ENCODE assay signal across 26 cellular contexts in the genomic region with DNA sequence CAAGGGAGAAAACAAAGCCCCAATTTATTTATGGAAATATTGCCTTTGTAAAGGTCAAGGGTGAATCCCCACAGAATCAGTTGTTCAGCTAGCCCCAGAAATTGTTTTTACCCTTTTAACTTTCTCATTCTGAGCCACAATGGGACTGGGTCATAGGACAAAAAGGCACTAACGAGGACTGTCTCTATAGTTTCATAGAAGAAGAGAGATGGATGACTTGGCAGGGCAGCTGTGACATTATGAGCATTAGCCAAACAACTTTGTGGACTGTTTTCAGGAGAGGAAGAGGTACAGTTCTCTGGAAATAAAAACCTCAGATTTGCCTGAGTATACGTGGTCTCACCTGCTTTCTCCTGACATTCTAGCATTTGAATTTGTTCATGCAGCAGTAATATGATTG.
"Had no signal": no experiment of that assay in that cellular context is flagged by ENCODE, and none has a peak within 500 bp of the region (broad histone marks: within the 10 kb centered on the region; RNA-seq: fewer than 3 reads in every experiment).

No MANE protein-coding gene starts in this region.

- ATAC-seq: activated CD8-positive, alpha-beta memory T cell treated with anti-CD3 and anti-CD28 coated beads, Interleukin-2, amount 10 ng/mL, durations not matched to agents 7 days and 5 days; activated CD8-positive, alpha-beta T cell treated with anti-CD3 and anti-CD28 coated beads, Interleukin-2, amount 10 ng/mL, durations not matched to agents 7 days and 5 days; body of pancreas; Panc1 had no signal

- H3K4me2 ChIP-seq: KMS-11, SK-N-SH had no signal

- H3K27me3 ChIP-seq: body of pancreas, SJCRH30 had no signal

- H3K4me1 ChIP-seq: body of pancreas, SJCRH30 had no signal

- DNase-seq: activated CD4-positive, alpha-beta T cell treated with anti-CD3 and anti-CD28 coated beads for 48 hours; activated CD4-positive, alpha-beta T cell treated with anti-CD3 and anti-CD28 coated beads, Interleukin-2, amount 50 U/mL, for 4 hours; activated CD4-positive, CD25-positive, alpha-beta regulatory T cell treated with anti-CD3 and anti-CD28 coated beads, Interleukin-2, amount 50 U/mL, for 72 hours; activated CD8-positive, alpha-beta memory T cell treated with anti-CD3 and anti-CD28 coated beads, Interleukin-2, amount 10 ng/mL, durations not matched to agents 7 days and 5 days; activated CD8-positive, alpha-beta T cell treated with anti-CD3 and anti-CD28 coated beads, Interleukin-2, amount 10 ng/mL, durations not matched to agents 7 days and 5 days; activated effector memory CD4-positive, alpha-beta T cell treated with Interleukin-2 at 50 U/mL for 16 hours; activated naive CD4-positive, alpha-beta T cell; activated T-cell treated with anti-CD3 and anti-CD28 coated beads, Interleukin-2, amount 50 U/mL, for 24 hours; aorta; body of pancreas; central memory CD4-positive, alpha-beta T cell; MV-4-11; NCI-H1092 treated with DMSO at 0.1 percent for 48 hours; NCI-H1436 treated with DMSO at 0.1 percent for 48 hours; NCI-H1930; NCI-H446; NCI-H524; NCI-H82; Right ventricle myocardium superior; SJCRH30; SK-N-SH; SW 1271 had no signal

- H3K4me3 ChIP-seq: body of pancreas, coronary artery, SJCRH30 had no signal

- H3K27ac ChIP-seq: body of pancreas, coronary artery, KMS-11, RWPE1, SJCRH30 had no signal

- H3K9ac ChIP-seq: KMS-11, SK-N-SH had no signal

- H3K36me3 ChIP-seq: SJCRH30 had no signal

- H3K9me3 ChIP-seq: body of pancreas, SJCRH30, SK-N-SH had no signal
